1 cellular context compared by ENCODE assay signal in the genomic region with DNA sequence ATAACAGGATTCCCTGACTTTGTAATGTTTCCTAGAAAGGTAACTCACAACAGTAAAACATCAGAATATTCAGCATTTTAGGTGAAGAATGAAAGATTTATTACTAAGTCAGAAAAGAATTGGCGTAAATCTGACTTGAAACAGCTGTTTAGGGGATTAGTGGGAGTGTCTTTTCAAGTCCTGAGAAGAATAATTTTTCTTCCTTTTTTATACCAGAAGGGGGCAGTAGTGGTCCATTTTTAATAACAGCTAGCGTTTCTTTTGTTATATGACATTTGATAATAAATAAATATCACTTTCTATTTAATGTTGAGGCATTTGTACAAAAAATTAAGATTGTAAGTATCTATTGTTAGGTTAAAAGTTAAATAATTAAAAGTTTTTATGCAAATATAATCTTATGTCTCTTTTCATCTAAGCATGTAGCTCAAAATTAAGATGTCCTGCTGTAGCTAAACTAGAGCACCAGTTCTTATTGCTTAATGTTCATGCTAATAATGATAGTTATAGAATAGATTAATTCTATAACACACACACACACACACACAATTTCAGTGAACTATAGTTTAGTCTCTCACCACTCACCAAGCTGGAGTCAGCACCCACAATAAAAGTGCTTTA.
TF ChIP-seq lines count a peak whose summit lies in the region.

No MANE protein-coding gene starts in this region.

TF ChIP-seq in HEK293, 187 proteins besides CTCF, POLR2A, EP300 and RAD21 (continued from another document):
- TF ChIP-seq ELK4 (IDR thresholded peaks at IDR 0.05; ENCODE audit: borderline replicate concordance, low read depth, low read length) = no peak
- TF ChIP-seq GFI1B (tag by site-specific recombination; IDR thresholded peaks at IDR 0.05) = no peak
- TF ChIP-seq, protein P1, sequence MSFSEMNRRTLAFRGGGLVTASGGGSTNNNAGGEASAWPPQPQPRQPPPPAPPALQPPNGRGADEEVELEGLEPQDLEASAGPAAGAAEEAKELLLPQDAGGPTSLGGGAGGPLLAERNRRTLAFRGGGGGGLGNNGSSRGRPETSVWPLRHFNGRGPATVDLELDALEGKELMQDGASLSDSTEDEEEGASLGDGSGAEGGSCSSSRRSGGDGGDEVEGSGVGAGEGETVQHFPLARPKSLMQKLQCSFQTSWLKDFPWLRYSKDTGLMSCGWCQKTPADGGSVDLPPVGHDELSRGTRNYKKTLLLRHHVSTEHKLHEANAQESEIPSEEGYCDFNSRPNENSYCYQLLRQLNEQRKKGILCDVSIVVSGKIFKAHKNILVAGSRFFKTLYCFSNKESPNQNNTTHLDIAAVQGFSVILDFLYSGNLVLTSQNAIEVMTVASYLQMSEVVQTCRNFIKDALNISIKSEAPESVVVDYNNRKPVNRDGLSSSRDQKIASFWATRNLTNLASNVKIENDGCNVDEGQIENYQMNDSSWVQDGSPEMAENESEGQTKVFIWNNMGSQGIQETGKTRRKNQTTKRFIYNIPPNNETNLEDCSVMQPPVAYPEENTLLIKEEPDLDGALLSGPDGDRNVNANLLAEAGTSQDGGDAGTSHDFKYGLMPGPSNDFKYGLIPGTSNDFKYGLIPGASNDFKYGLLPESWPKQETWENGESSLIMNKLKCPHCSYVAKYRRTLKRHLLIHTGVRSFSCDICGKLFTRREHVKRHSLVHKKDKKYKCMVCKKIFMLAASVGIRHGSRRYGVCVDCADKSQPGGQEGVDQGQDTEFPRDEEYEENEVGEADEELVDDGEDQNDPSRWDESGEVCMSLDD (tag by site-specific recombination; IDR thresholded peaks at IDR 0.05) = no peak
- no peak for TF ChIP-seq KLF17 (tag by site-specific recombination; IDR thresholded peaks at IDR 0.05)
- TF ChIP-seq ZNF558 (tag by site-specific recombination; IDR thresholded peaks at IDR 0.05) = no peak
- TF ChIP-seq ZNF335 (tag by site-specific recombination; conservative IDR thresholded peaks at IDR 0.05) = 0 out of 2 replicates have a peak, but pooled peaks have one; percentile 23
- peak; percentile 66 for TF ChIP-seq FEZF1 (tag by site-specific recombination; IDR thresholded peaks at IDR 0.05)
- TF ChIP-seq ZNF366 (tag by site-specific recombination; conservative IDR thresholded peaks at IDR 0.05) = no peak
